In the genomic region with DNA sequence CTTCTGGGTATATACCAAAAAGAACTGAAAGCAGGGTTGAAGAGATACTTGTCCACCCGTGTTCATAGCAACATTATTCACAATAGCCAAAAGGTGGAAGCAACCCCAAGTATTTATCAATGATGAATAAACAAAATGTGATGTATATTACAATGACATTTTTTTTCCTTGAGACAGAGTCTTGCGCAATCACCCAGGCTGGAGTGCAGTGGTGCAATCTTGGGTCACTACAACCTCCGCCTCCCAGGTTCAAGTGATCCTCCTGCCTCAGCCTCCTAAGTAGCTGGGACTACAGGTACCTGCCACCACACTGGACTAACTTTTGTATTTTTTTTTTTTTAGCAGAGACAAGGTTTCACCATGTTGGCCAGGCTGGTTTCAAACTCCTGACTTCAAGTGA, we compare ENCODE assay signal across 2 cellular contexts.
TF ChIP-seq lines count a peak whose summit lies in the region.

No MANE protein-coding gene starts in this region.

TF ChIP-seq in HCT116, 20 proteins besides CTCF, POLR2A, EP300 and RAD21:
- peak; percentile 85 for TF ChIP-seq CEBPB (IDR thresholded peaks at IDR 0.05; ENCODE audit: low read depth)

TF ChIP-seq in K562, 482 proteins besides CTCF, POLR2A, EP300 and RAD21:
- TF ChIP-seq CEBPG (CRISPR knock-in tag; IDR thresholded peaks at IDR 0.05): peak; percentile 83
- peak; percentile 87 to 98 for TF ChIP-seq CEBPG (tag; conservative IDR thresholded peaks at IDR 0.05 in 1 of 2, IDR thresholded peaks at IDR 0.05 in 1 of 2)
- TF ChIP-seq, protein P1, sequence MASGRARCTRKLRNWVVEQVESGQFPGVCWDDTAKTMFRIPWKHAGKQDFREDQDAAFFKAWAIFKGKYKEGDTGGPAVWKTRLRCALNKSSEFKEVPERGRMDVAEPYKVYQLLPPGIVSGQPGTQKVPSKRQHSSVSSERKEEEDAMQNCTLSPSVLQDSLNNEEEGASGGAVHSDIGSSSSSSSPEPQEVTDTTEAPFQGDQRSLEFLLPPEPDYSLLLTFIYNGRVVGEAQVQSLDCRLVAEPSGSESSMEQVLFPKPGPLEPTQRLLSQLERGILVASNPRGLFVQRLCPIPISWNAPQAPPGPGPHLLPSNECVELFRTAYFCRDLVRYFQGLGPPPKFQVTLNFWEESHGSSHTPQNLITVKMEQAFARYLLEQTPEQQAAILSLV (tag; IDR thresholded peaks at IDR 0.05): peak; percentile 85
- TF ChIP-seq CEBPB (tag; IDR thresholded peaks at IDR 0.05): peak; percentile 98
